ENCODE assay signal across 8 cellular contexts in the genomic region with DNA sequence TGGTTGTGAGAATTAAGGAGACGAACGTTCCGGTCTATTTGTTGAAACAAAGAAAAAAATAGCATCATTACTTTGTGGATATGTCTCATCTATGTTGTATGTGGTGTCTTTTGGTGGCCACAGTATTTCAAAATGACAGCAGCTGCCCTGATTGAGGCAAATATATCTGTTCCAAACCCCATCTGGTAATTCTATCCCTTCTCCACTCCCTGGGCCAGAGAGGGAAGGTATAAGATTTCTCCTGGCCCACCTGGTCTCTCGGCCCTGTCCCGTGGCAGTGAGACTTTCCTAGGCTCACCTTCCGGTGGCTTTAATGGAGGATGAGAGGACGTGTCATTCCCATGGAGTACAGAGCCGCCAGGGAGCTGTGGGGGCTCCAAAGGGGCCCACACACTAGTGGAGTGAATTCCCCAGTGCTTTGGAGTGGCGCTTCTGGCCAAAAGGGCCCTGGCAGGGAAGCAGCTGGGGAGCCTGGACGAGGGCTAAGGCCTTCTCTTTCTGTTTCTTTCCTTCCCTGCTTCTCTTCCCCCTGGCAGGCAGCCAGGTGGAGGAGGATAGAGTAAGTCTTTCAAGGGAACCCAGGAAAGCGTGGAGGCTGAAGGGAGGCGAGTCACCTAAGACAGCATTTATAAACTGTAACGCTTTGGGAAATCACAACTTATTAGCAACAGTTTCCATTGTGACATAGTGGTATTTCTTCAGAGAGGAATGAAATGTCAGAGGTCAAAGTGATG. TPM values are rescaled to one million over a fixed set of nuclear protein-coding genes. Genes with fewer than 3 reads are reported as not detected.
A peak's percentile ranks its signal among the peaks of the same experiment; 100 is the strongest.
DNase-seq lines count a peak whose midpoint lies in the region; ATAC-seq and TF ChIP-seq lines count a peak whose summit lies in the region.

No MANE protein-coding gene starts in this region.

- no peaks in the 10 kb centered on the region for H3K27me3 Mint-ChIP-seq in activated CD8-positive, alpha-beta T cell treated with anti-CD3 and anti-CD28 coated beads for 36 hours

- peak; percentile 41 for ATAC-seq in activated CD8-positive, alpha-beta T cell treated with anti-CD3 and anti-CD28 coated beads for 36 hours
- ATAC-seq in HG03097 (IDR thresholded peaks at IDR 0.05; ENCODE audit: low FRiP score, unreplicated experiment) (no peak), HG03521 (IDR thresholded peaks at IDR 0.05; ENCODE audit: unreplicated experiment) (no peak), HG03432 (IDR thresholded peaks at IDR 0.05; ENCODE audit: unreplicated experiment) (no peak)

- peak overlapping the region; percentile 53 for H3K27ac Mint-ChIP-seq in activated CD8-positive, alpha-beta T cell treated with anti-CD3 and anti-CD28 coated beads for 36 hours

- H3K36me3 Mint-ChIP-seq in activated CD8-positive, alpha-beta T cell treated with anti-CD3 and anti-CD28 coated beads for 36 hours (ENCODE audit: low read depth): peaks cover 54% of the 10 kb centered on the region

- H3K9me3 Mint-ChIP-seq in activated CD8-positive, alpha-beta T cell treated with anti-CD3 and anti-CD28 coated beads for 36 hours: no peaks in the 10 kb centered on the region

- peak overlapping the region; percentile 80 for H3K4me3 ChIP-seq in fibroblast of villous mesenchyme (ENCODE audit: low read depth, low read length)
- H3K4me3 ChIP-seq in skeletal muscle cell (ENCODE audit: low read depth, low read length): peak overlapping the region; percentile 67

- CTCF ChIA-PET in activated CD8-positive, alpha-beta T cell treated with anti-CD3 and anti-CD28 coated beads for 36 hours (lab: Charles Lee): no interaction called here

- POLR2A ChIA-PET in activated CD8-positive, alpha-beta T cell treated with anti-CD3 and anti-CD28 coated beads for 36 hours (lab: Charles Lee): interaction anchor here (0.9 kb wide), 1 partner anchor 20 kb away, joined by 3 read pairs; no protein-coding TSS in a partner anchor

- intact Hi-C loops in activated CD8-positive, alpha-beta T cell treated with anti-CD3 and anti-CD28 coated beads for 36 hours (cut with micrococcal nuclease): loop anchor here (10.0 kb wide), 1 partner anchor 683 kb away; no protein-coding TSS in a partner anchor

- H3K4me3 Mint-ChIP-seq in activated CD8-positive, alpha-beta T cell treated with anti-CD3 and anti-CD28 coated beads for 36 hours: peak overlapping the region; percentile 28

- DNase-seq in EL: peak; percentile 73
- DNase-seq in activated CD8-positive, alpha-beta T cell treated with anti-CD3 and anti-CD28 coated beads for 36 hours: no peak
- peak; percentile 82 for DNase-seq in fibroblast of villous mesenchyme (ENCODE audit: low read depth)
- peak; percentile 42 for DNase-seq in skeletal muscle cell (ENCODE audit: low read depth)
- no peak for DNase-seq in HT-29 (ENCODE audit: low spot score)

- no peak for TF ChIP-seq CTCF in activated CD8-positive, alpha-beta T cell treated with anti-CD3 and anti-CD28 coated beads for 36 hours (IDR thresholded peaks at IDR 0.05)
- no peak for TF ChIP-seq CTCF in fibroblast of villous mesenchyme (IDR thresholded peaks at IDR 0.05; ENCODE audit: insufficient read depth, low read depth, low read length)

- H3K4me1 Mint-ChIP-seq in activated CD8-positive, alpha-beta T cell treated with anti-CD3 and anti-CD28 coated beads for 36 hours (ENCODE audit: low read depth): peaks cover 55% of the 10 kb centered on the region

RNA-seq across cellular contexts. Expression of a gene that starts 5.6 kb away (rescaled TPM):
- 100 to 1,000 TPM; 114 to 119 TPM for total RNA-seq in activated CD8-positive, alpha-beta T cell treated with anti-CD3 and anti-CD28 coated beads for 36 hours
- 42.5 and 81.6 TPM in 2 replicates for total RNA-seq in fibroblast of villous mesenchyme
- 51.5 and 61.8 TPM in 2 replicates for total RNA-seq in HT-29 (2014; rRNA removed; shearing (Covaris generic))

Comparison
In these comparisons a context has a peak if more than half of its experiments do, and no peak if none do; other contexts are left out.
1. DNase-seq: peak in EL (single experiment), fibroblast of villous mesenchyme (single experiment) and skeletal muscle cell (single experiment); none in activated CD8-positive, alpha-beta T cell treated with anti-CD3 and anti-CD28 coated beads for 36 hours (single experiment) and HT-29 (single experiment).